In the genomic region with DNA sequence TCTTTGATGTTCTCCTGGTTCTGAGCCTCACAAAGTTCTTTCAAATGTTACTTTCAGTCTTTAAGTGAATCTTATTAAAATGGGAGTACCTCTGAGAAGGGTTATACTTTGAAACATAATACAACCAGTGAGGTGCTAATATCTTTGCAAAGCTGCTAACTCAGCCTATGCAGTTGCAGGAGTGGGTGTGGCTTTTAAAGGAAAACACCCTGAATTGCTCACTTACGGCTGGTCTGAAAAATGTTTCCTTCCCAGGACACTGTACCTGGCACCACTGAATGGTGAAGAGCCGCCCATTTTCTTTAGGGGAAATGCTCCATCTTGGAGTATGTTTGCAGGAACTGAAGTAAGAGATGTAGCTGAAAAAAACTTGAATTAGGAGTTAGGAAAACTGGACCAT, we compare ENCODE assay signal across 27 cellular contexts.
"Had no signal": no experiment of that assay in that cellular context is flagged by ENCODE, and none has a peak within 500 bp of the region (broad histone marks: within the 10 kb centered on the region; RNA-seq: fewer than 3 reads in every experiment).

No MANE protein-coding gene starts in this region.

- H3K36me3 ChIP-seq: ascending aorta, breast epithelium, cardiac muscle cell had no signal

- ATAC-seq: activated naive CD4-positive, alpha-beta T cell treated with anti-CD3 and anti-CD28 coated beads, Interleukin-2, amount 50 U/mL, for 72 hours; activated T-cell treated with anti-CD3 and anti-CD28 coated beads, Interleukin-2, amount 50 U/mL, for 72 hours; effector memory CD8-positive, alpha-beta T cell; esophagus mucosa had no signal

- H3K4me1 ChIP-seq: breast epithelium had no signal

- H3K27ac ChIP-seq: ascending aorta, breast epithelium, cardiac muscle cell, coronary artery had no signal

- H3K27me3 ChIP-seq: ascending aorta, breast epithelium had no signal

- DNase-seq: activated CD4-positive, alpha-beta memory T cell treated with anti-CD3 and anti-CD28 coated beads, Interleukin-2, amount 10 ng/mL, durations not matched to agents 7 days and 5 days; activated CD4-positive, alpha-beta T cell treated with anti-CD3 and anti-CD28 coated beads for 1 hour; activated CD4-positive, alpha-beta T cell treated with anti-CD3 and anti-CD28 coated beads for 4 hours; activated CD4-positive, alpha-beta T cell treated with anti-CD3 and anti-CD28 coated beads, Interleukin-2, amount 10 ng/mL, durations not matched to agents 7 days and 5 days; activated CD4-positive, alpha-beta T cell treated with anti-CD3 and anti-CD28 coated beads, Interleukin-2, amount 50 U/mL, for 4 hours; activated CD8-positive, alpha-beta memory T cell treated with anti-CD3 and anti-CD28 coated beads, Interleukin-2, amount 50 U/mL, for 48 hours; activated gamma-delta T cell; activated naive CD4-positive, alpha-beta T cell; activated naive CD4-positive, alpha-beta T cell treated with anti-CD3 and anti-CD28 coated beads, Interleukin-2, amount 10 ng/mL, durations not matched to agents 7 days and 5 days; activated naive CD8-positive, alpha-beta T cell treated with anti-CD3 and anti-CD28 coated beads, Interleukin-2, amount 10 ng/mL, durations not matched to agents 7 days and 5 days; activated T-cell treated with anti-CD3 and anti-CD28 coated beads for 4 hours; activated T-cell treated with anti-CD3 and anti-CD28 coated beads, Interleukin-2, amount 50 U/mL, for 24 hours; activated T-cell treated with anti-CD3 and anti-CD28 coated beads, Interleukin-2, amount 50 U/mL, for 72 hours; central memory CD4-positive, alpha-beta T cell; cerebellar nuclear complex; dermis blood vessel endothelial cell; effector CD4-positive, alpha-beta T cell; effector memory CD8-positive, alpha-beta T cell; foreskin fibroblast; head of caudate nucleus; T-helper 2 cell had no signal

- H3K9me3 ChIP-seq: ascending aorta, breast epithelium had no signal

- H3K4me3 ChIP-seq: ascending aorta, breast epithelium, cardiac muscle cell, coronary artery had no signal
